27 cellular contexts compared by ENCODE assay signal in genomic region chr11:74050465-74050864, GRCh38.
"Had no signal": no experiment of that assay in that cellular context is flagged by ENCODE, and none has a peak within 500 bp of the region (broad histone marks: within the 10 kb centered on the region; RNA-seq: fewer than 3 reads in every experiment).

No MANE protein-coding gene starts in this region.

- H3K4me3 ChIP-seq: coronary artery, heart left ventricle, left ventricle myocardium inferior, lower lobe of right lung, neural progenitor cell, pancreas, psoas muscle, right lobe of liver, spleen, testis, tibial nerve had no signal

- H3K4me1 ChIP-seq: heart left ventricle, left ventricle myocardium inferior, lower lobe of right lung, neural progenitor cell, pancreas, right lobe of liver, testis, tibial nerve had no signal

- H3K9me3 Mint-ChIP-seq: endodermal cell; memory B cell; mesothelial cell of epicardium; natural killer cell treated with Interleukin-12 subunit alpha and Interleukin-12 subunit beta and Interleukin-15 and Interleukin-18, amount 100 ng/mL, for 72 hours; neural progenitor cell; stimulated activated naive B cell treated with anti-CD40 and anti-IgM and Interleukin-4, amounts not matched to agents 10 μg/mL and 1 μg/mL and 100 μg/mL, for 72 hours; stimulated activated naive CD8-positive, alpha-beta T cell treated with anti-CD3 and anti-CD28 coated beads, Interleukin-15, amount 100 ng/mL, for 72 hours had no signal

- H3K27ac Mint-ChIP-seq: endodermal cell; memory B cell; mesothelial cell of epicardium; natural killer cell treated with Interleukin-12 subunit alpha and Interleukin-12 subunit beta and Interleukin-15 and Interleukin-18, amount 100 ng/mL, for 72 hours; neural progenitor cell; stimulated activated naive B cell treated with anti-CD40 and anti-IgM and Interleukin-4, amounts not matched to agents 10 μg/mL and 1 μg/mL and 100 μg/mL, for 72 hours; stimulated activated naive CD8-positive, alpha-beta T cell treated with anti-CD3 and anti-CD28 coated beads, Interleukin-15, amount 100 ng/mL, for 72 hours had no signal

- H3K27me3 Mint-ChIP-seq: memory B cell; natural killer cell treated with Interleukin-12 subunit alpha and Interleukin-12 subunit beta and Interleukin-15 and Interleukin-18, amount 100 ng/mL, for 72 hours; stimulated activated naive B cell treated with anti-CD40 and anti-IgM and Interleukin-4, amounts not matched to agents 10 μg/mL and 1 μg/mL and 100 μg/mL, for 72 hours; stimulated activated naive CD8-positive, alpha-beta T cell treated with anti-CD3 and anti-CD28 coated beads, Interleukin-15, amount 100 ng/mL, for 72 hours had no signal

- H3K9ac ChIP-seq: neural progenitor cell had no signal

- H2AFZ ChIP-seq: neural progenitor cell had no signal

- H3K4me3 Mint-ChIP-seq: endodermal cell; memory B cell; mesothelial cell of epicardium; natural killer cell treated with Interleukin-12 subunit alpha and Interleukin-12 subunit beta and Interleukin-15 and Interleukin-18, amount 100 ng/mL, for 72 hours; neural progenitor cell; stimulated activated naive B cell treated with anti-CD40 and anti-IgM and Interleukin-4, amounts not matched to agents 10 μg/mL and 1 μg/mL and 100 μg/mL, for 72 hours; stimulated activated naive CD8-positive, alpha-beta T cell treated with anti-CD3 and anti-CD28 coated beads, Interleukin-15, amount 100 ng/mL, for 72 hours had no signal

- H3K4me1 Mint-ChIP-seq: memory B cell; neural progenitor cell; stimulated activated naive B cell treated with anti-CD40 and anti-IgM and Interleukin-4, amounts not matched to agents 10 μg/mL and 1 μg/mL and 100 μg/mL, for 72 hours; stimulated activated naive CD8-positive, alpha-beta T cell treated with anti-CD3 and anti-CD28 coated beads, Interleukin-15, amount 100 ng/mL, for 72 hours had no signal

- H3K4me2 ChIP-seq: neural progenitor cell had no signal

- H3K27me3 ChIP-seq: heart left ventricle, neural progenitor cell, pancreas, right lobe of liver, spleen, testis, tibial nerve had no signal

- H3K27ac ChIP-seq: coronary artery, heart left ventricle, left ventricle myocardium inferior, lower lobe of right lung, neural progenitor cell, pancreas, psoas muscle, right lobe of liver, spleen, testis, tibial nerve had no signal

- H3K9me3 ChIP-seq: heart left ventricle, left ventricle myocardium inferior, lower lobe of right lung, pancreas, psoas muscle, right lobe of liver, spleen, testis, tibial nerve had no signal

- DNase-seq: effector CD4-positive, alpha-beta T cell; endodermal cell; erythroblast; heart left ventricle; hypothalamus; islet precursor cell; left cardiac atrium; left ventricle myocardium inferior; lower lobe of right lung; occipital lobe; pancreas; psoas muscle; retina; right lobe of liver; spleen; stimulated activated CD4-positive, alpha-beta T cell treated with anti-CD3 and anti-CD28 coated beads, Interleukin-15, amount 100 ng/mL, for 24 hours; stimulated activated CD4-positive, alpha-beta T cell treated with anti-CD3 and anti-CD28 coated beads, Interleukin-1b, Interleukin-23, amount 100 ng/mL, for 48 hours; stimulated activated CD4-positive, alpha-beta T cell treated with anti-CD3 and anti-CD28 coated beads, Interleukin-4, amount 100 ng/mL, for 24 hours; stimulated activated naive B cell treated with anti-CD40 and anti-IgM and Interleukin-4, amounts not matched to agents 10 μg/mL and 1 μg/mL and 100 μg/mL, for 72 hours; stimulated activated naive CD8-positive, alpha-beta T cell treated with anti-CD3 and anti-CD28 coated beads, Interleukin-15, amount 100 ng/mL, for 72 hours; testis had no signal
